Comparison of ENCODE assay signal across 8 cellular contexts in the genomic region with DNA sequence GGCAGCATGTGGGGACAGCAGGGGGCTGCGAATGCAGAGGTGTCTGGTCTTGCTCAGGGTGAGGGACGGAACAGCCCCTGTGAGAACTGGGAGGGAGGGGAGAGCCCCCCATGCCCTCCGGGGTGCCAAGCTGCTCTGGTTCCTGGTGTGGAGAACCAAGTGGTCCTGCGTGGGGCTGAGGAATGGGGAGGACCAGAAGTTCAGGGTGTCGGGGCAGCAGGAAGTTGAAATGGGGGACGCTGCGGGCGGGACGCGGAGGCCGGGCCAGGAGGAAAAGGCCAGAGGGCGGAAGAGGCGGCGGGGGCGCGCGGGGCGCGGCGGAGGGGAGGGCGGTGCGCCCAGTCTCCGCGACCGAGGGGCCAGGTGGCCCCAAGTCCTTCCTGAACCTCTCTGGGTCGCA. TPM values are rescaled to one million over a fixed set of nuclear protein-coding genes. Genes with fewer than 3 reads are reported as not detected.
DNase-seq lines count a peak whose midpoint lies in the region; ATAC-seq and TF ChIP-seq lines count a peak whose summit lies in the region.

No MANE protein-coding gene starts in this region.

- H3K4me3 ChIP-seq in body of pancreas, result peak overlapping the region; percentile 6 to 32
- H3K4me3 ChIP-seq in lung, result peak overlapping the region; percentile 27
- peak overlapping the region; percentile 46 to 60 for H3K4me3 ChIP-seq in tibial artery

- peak overlapping the region in 2 of 4 donors; percentile 19 to 21 for H3K27ac ChIP-seq in body of pancreas
- no peak overlapping the region for H3K27ac ChIP-seq in lung (ENCODE audit: low read depth in 1 of 2, low read length in 1 of 2)
- peak overlapping the region; percentile 41 to 65 for H3K27ac ChIP-seq in tibial artery

- H3K4me1 Mint-ChIP-seq in activated CD8-positive, alpha-beta memory T cell treated with anti-CD3 and anti-CD28 coated beads, Interleukin-2, amount 10 ng/mL, durations not matched to agents 7 days and 5 days, result no peaks in the 10 kb centered on the region

- CTCF ChIA-PET in activated CD8-positive, alpha-beta memory T cell treated with anti-CD3 and anti-CD28 coated beads, Interleukin-2, amount 10 ng/mL, durations not matched to agents 7 days and 5 days (lab: Charles Lee), result interaction anchor here (0.9 to 2.5 kb wide), 21 partner anchors 9 to 451 kb away, joined by 3 to 18 read pairs (median 4); no protein-coding TSS in a partner anchor

- peak overlapping the region; percentile 66 for H3K4me3 Mint-ChIP-seq in activated CD8-positive, alpha-beta memory T cell treated with anti-CD3 and anti-CD28 coated beads, Interleukin-2, amount 10 ng/mL, durations not matched to agents 7 days and 5 days

- peak; percentile 57 for ATAC-seq in activated CD8-positive, alpha-beta memory T cell treated with anti-CD3 and anti-CD28 coated beads, Interleukin-2, amount 10 ng/mL, durations not matched to agents 7 days and 5 days
- ATAC-seq in body of pancreas (peak; percentile 37), lung (ENCODE audit: insufficient read depth, low FRiP score) (peak; percentile 17)

- TF ChIP-seq POLR2A in body of pancreas (IDR thresholded peaks at IDR 0.05), result no peak

- H3K9me3 ChIP-seq in body of pancreas (no peaks in the 10 kb centered on the region), lung (ENCODE audit: control insufficient read depth in 2 of 2, insufficient read depth in 1 of 2, low read length in 1 of 2) (no peaks in the 10 kb centered on the region), tibial artery (no peaks in the 10 kb centered on the region)

- H3K27me3 Mint-ChIP-seq in activated CD8-positive, alpha-beta memory T cell treated with anti-CD3 and anti-CD28 coated beads, Interleukin-2, amount 10 ng/mL, durations not matched to agents 7 days and 5 days, result peaks cover 9% of the 10 kb centered on the region

- intact Hi-C loops in body of pancreas (cut with DNase I) (no loop called here), tibial artery (cut with DNase I; ENCODE audit: low total_unique reads) (no loop called here)

- no peaks in the 10 kb centered on the region for H3K27me3 ChIP-seq in body of pancreas
- H3K27me3 ChIP-seq in lung (ENCODE audit: control insufficient read depth, insufficient read depth), result no peaks in the 10 kb centered on the region
- H3K27me3 ChIP-seq in tibial artery, result no peaks in the 10 kb centered on the region

- WGBS in body of pancreas, 2 donors, result 9 to 10% methylated on average over 26 of the region's 26 CpGs
- 7 to 9% methylated on average over 11 to 25 of the region's 26 CpGs for WGBS in lung, 2 donors

- TF ChIP-seq CTCF in body of pancreas (IDR thresholded peaks at IDR 0.05) (no peak), lung (IDR thresholded peaks at IDR 0.05; ENCODE audit: control extremely low read depth, extremely low read depth) (no peak), tibial artery (IDR thresholded peaks at IDR 0.05) (no peak)

- H3K27ac Mint-ChIP-seq in activated CD8-positive, alpha-beta memory T cell treated with anti-CD3 and anti-CD28 coated beads, Interleukin-2, amount 10 ng/mL, durations not matched to agents 7 days and 5 days, result no peak overlapping the region

- DNase-seq in activated CD8-positive, alpha-beta memory T cell treated with anti-CD3 and anti-CD28 coated beads, Interleukin-2, amount 10 ng/mL, durations not matched to agents 7 days and 5 days, result no peak
- no peak for DNase-seq in activated CD8-positive, alpha-beta memory T cell treated with anti-CD3 and anti-CD28 coated beads, Interleukin-2, amount 50 U/mL, for 4 hours
- no peak for DNase-seq in body of pancreas
- no peak for DNase-seq in lung (ENCODE audit: low spot score)
- no peak for DNase-seq in tibial artery
- no peak for DNase-seq in stimulated activated CD4-positive, alpha-beta T cell treated with anti-CD3 and anti-CD28 coated beads, Interleukin-2, amount 100 ng/mL, for 48 hours
- DNase-seq in mesenteric fat pad (ENCODE audit: low spot score), result no peak
- DNase-seq in C1 segment of cervical spinal cord (lab: John Stamatoyannopoulos, UW), result no peak

- H3K36me3 ChIP-seq in body of pancreas (replicated peaks in 1 of 2; ENCODE audit: insufficient read depth in 1 of 2, low read depth in 2 of 2) (no peaks in the 10 kb centered on the region), lung (ENCODE audit: control insufficient read depth in 2 of 2, insufficient read depth in 2 of 2, low read length in 2 of 2) (no peaks in the 10 kb centered on the region), tibial artery (no peaks in the 10 kb centered on the region)

- no peaks in the 10 kb centered on the region for H3K9me3 Mint-ChIP-seq in activated CD8-positive, alpha-beta memory T cell treated with anti-CD3 and anti-CD28 coated beads, Interleukin-2, amount 10 ng/mL, durations not matched to agents 7 days and 5 days (ENCODE audit: low read depth)

- peaks cover 19% of the 10 kb centered on the region for H3K4me1 ChIP-seq in body of pancreas
- peaks cover 0 to 3% of the 10 kb centered on the region in 2 donors for H3K4me1 ChIP-seq in lung (ENCODE audit: control insufficient read depth in 2 of 2, insufficient read depth in 2 of 2, low read length in 2 of 2)
- H3K4me1 ChIP-seq in tibial artery, result peaks cover 0 to 29% (median 21%) of the 10 kb centered on the region in 4 donors

- no peaks in the 10 kb centered on the region for H3K36me3 Mint-ChIP-seq in activated CD8-positive, alpha-beta memory T cell treated with anti-CD3 and anti-CD28 coated beads, Interleukin-2, amount 10 ng/mL, durations not matched to agents 7 days and 5 days

RNA-seq across cellular contexts. Expression of gene ALDH3A1, which starts 3.6 kb away (rescaled TPM):
- under 1 TPM in 1 of 2 experiments, not detected in 1; 0.14 TPM for total RNA-seq in activated CD8-positive, alpha-beta memory T cell treated with anti-CD3 and anti-CD28 coated beads, Interleukin-2, amount 10 ng/mL, durations not matched to agents 7 days and 5 days
- 1 to 10 TPM in 1 of 2 donors, under 1 TPM in 1; 0.33 to 1.8 TPM for total RNA-seq in body of pancreas
- 1 to 10 TPM; 1.5 to 5.6 TPM for total RNA-seq in lung
- 10 to 100 TPM; 21.6 to 44.2 TPM for polyA plus RNA-seq in lung
- 1.3 TPM for total RNA-seq in mesenteric fat pad

RNA-seq across cellular contexts. Expression of gene SLC47A2, which starts 28.1 kb away (rescaled TPM):
- total RNA-seq in activated CD8-positive, alpha-beta memory T cell treated with anti-CD3 and anti-CD28 coated beads, Interleukin-2, amount 10 ng/mL, durations not matched to agents 7 days and 5 days, result not detected
- total RNA-seq in body of pancreas (under 1 TPM in 1 of 2 donors, not detected in 1; 0.26 TPM), lung (under 1 TPM in 1 of 2 donors, not detected in 1; 0.18 TPM), mesenteric fat pad (not detected)
- polyA plus RNA-seq in lung, result under 1 TPM; 0.02 to 0.06 TPM

Comparison
In these comparisons a context has a peak if more than half of its experiments do, and no peak if none do; other contexts are left out.
1. H3K27ac ChIP-seq: peak in tibial artery (2 of 2); none in lung (0 of 2).
2. Peak in every context shown above with its lines, with median percentiles within 50 percentile points of each other: ATAC-seq and H3K4me3 ChIP-seq.